In the genomic region with DNA sequence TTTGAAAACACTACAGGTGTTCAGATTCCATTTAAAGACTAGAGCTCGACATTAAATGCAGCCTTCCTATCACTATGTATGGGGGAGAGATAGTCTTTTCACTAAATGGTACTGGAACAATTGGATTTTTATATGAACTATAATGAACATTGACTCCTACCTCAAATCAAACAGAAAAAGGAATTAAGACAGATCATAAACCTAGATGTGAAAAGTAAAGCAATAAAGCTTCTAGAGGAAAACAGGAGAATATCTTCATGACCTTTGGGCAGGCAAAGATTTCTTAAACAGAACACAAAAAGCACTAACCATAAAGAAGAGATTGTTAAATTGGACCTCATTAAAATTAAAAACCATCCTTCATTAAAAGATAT, we compare ENCODE assay signal across 26 cellular contexts. TPM values are rescaled to one million over a fixed set of nuclear protein-coding genes. Genes with fewer than 3 reads are reported as not detected.
DNase-seq lines count a peak whose midpoint lies in the region; ATAC-seq and TF ChIP-seq lines count a peak whose summit lies in the region.
"Had no signal": no experiment of that assay in that cellular context is flagged by ENCODE, and none has a peak within 500 bp of the region (broad histone marks: within the 10 kb centered on the region; RNA-seq: fewer than 3 reads in every experiment).

No MANE protein-coding gene starts in this region.

- peak overlapping the region; percentile 14 to 23 for H3K27ac ChIP-seq in right atrium auricular region
- H3K27ac ChIP-seq in skeletal muscle tissue (ENCODE audit: low read depth, low read length), result peak overlapping the region; percentile 54
- no peak overlapping the region for H3K27ac ChIP-seq in GM23338 (ENCODE audit: low read depth)
- H3K27ac ChIP-seq: BLaER1 treated with 17β-estradiol and CSF1 and Interleukin-3, amounts not matched to agents 10 nM and 100 nM; PC-9; SJSA1 had no signal

- no peaks in the 10 kb centered on the region for H3K79me2 ChIP-seq in GM23338 (replicated peaks; ENCODE audit: insufficient read depth)

- TF ChIP-seq CTCF in right atrium auricular region (IDR thresholded peaks at IDR 0.05), result no peak
- TF ChIP-seq CTCF in GM23338 (conservative IDR thresholded peaks at IDR 0.05; ENCODE audit: low read depth in 2 of 2), result no peak

- no peak overlapping the region for H3K9ac ChIP-seq in skeletal muscle tissue (ENCODE audit: low read depth in 1 of 3, low read length in 3 of 3)
- H3K9ac ChIP-seq: BLaER1 treated with 17β-estradiol and CSF1 and Interleukin-3, amounts not matched to agents 10 nM and 100 nM had no signal

- DNase-seq in right atrium auricular region (ENCODE audit: low spot score), result no peak
- no peak for DNase-seq in Right ventricle myocardium inferior (ENCODE audit: missing footprints)
- no peak for DNase-seq in left colon
- no peak for DNase-seq in GM23338 (ENCODE audit: low spot score)
- DNase-seq: AML-193; CD4-positive, alpha-beta T cell; DMS53; GOT3; HFFc6; KBM-7; MV-4-11; NCI-H1105; NCI-H146; NCI-H1930; NCI-H446 treated with DMSO at 0.1 percent for 48 hours; NCI-H526 treated with DMSO at 0.1 percent for 48 hours; PC-9; Right ventricle myocardium superior had no signal

- H3K27me3 Mint-ChIP-seq in GM23338 (ENCODE audit: insufficient read depth, low read depth, poor library complexity), result peaks cover 5% of the 10 kb centered on the region
- H3K27me3 Mint-ChIP-seq: CD4-positive, alpha-beta T cell had no signal

- H3K4me1 ChIP-seq in right atrium auricular region (peaks cover 0 to 7% of the 10 kb centered on the region in 2 donors), skeletal muscle tissue (ENCODE audit: control insufficient read depth in 3 of 3, insufficient read depth in 3 of 3, low read length in 3 of 3) (peaks cover 4 to 6% (median 4%) of the 10 kb centered on the region in 3 donors), GM23338 (ENCODE audit: insufficient read depth) (no peaks in the 10 kb centered on the region)
- H3K4me1 ChIP-seq: BLaER1 treated with 17β-estradiol and CSF1 and Interleukin-3, amounts not matched to agents 10 nM and 100 nM; HAP-1; SJSA1 had no signal

- H3K36me3 ChIP-seq in right atrium auricular region, result no peaks in the 10 kb centered on the region
- H3K36me3 ChIP-seq in skeletal muscle tissue (ENCODE audit: control insufficient read depth in 3 of 3, insufficient read depth in 3 of 3, low read length in 3 of 3), result no peaks in the 10 kb centered on the region
- no peaks in the 10 kb centered on the region for H3K36me3 ChIP-seq in GM23338 (ENCODE audit: insufficient read depth)
- H3K36me3 ChIP-seq: HAP-1, SJSA1 had no signal

- H3K27ac Mint-ChIP-seq in GM23338, result no peak overlapping the region
- H3K27ac Mint-ChIP-seq: CD4-positive, alpha-beta T cell; HFFc6 had no signal

- H3K36me3 Mint-ChIP-seq in GM23338 (ENCODE audit: low read depth), result peaks cover 19% of the 10 kb centered on the region

- peaks cover 20% of the 10 kb centered on the region for H3K9me3 Mint-ChIP-seq in GM23338

- no peaks in the 10 kb centered on the region for H3K27me3 ChIP-seq in right atrium auricular region
- H3K27me3 ChIP-seq in skeletal muscle tissue (ENCODE audit: control insufficient read depth in 3 of 3, insufficient read depth in 3 of 3, low read length in 3 of 3), result no peaks in the 10 kb centered on the region
- H3K27me3 ChIP-seq in GM23338 (ENCODE audit: insufficient read depth), result no peaks in the 10 kb centered on the region
- H3K27me3 ChIP-seq: BLaER1 treated with 17β-estradiol and CSF1 and Interleukin-3, amounts not matched to agents 10 nM and 100 nM; SJSA1 had no signal

- H3K9me3 ChIP-seq in right atrium auricular region, result peaks cover 0 to 16% of the 10 kb centered on the region in 2 donors
- peaks cover 0 to 3% (median 2%) of the 10 kb centered on the region in 3 donors for H3K9me3 ChIP-seq in skeletal muscle tissue (ENCODE audit: control insufficient read depth in 3 of 3, low read length in 3 of 3)
- H3K9me3 ChIP-seq: HAP-1 had no signal

- H3K9me2 ChIP-seq in GM23338 (ENCODE audit: insufficient read depth), result no peaks in the 10 kb centered on the region

- no peak overlapping the region for H3K4me3 ChIP-seq in right atrium auricular region
- no peak overlapping the region for H3K4me3 ChIP-seq in skeletal muscle tissue (ENCODE audit: low read length in 3 of 3)
- H3K4me3 ChIP-seq in GM23338, result no peak overlapping the region
- H3K4me3 ChIP-seq: BLaER1 treated with 17β-estradiol and CSF1 and Interleukin-3, amounts not matched to agents 10 nM and 100 nM; HAP-1; PC-9; SJSA1 had no signal

- H3F3A ChIP-seq in GM23338 (replicated peaks; ENCODE audit: low read depth), result no peaks in the 10 kb centered on the region

- peaks cover 4% of the 10 kb centered on the region; the same call in 2 of the 3 replicates for H3K4me1 Mint-ChIP-seq in GM23338

- ATAC-seq in Right ventricle myocardium inferior, result no peak
- ATAC-seq in left colon, result peak; percentile 81
- ATAC-seq in HG03196 (IDR thresholded peaks at IDR 0.05; ENCODE audit: unreplicated experiment), result no peak
- no peak for ATAC-seq in GM19035 (IDR thresholded peaks at IDR 0.05; ENCODE audit: unreplicated experiment)
- ATAC-seq in GM23338, result no peak

- H2AFZ ChIP-seq in GM23338, result no peak overlapping the region
- H2AFZ ChIP-seq: PC-9 had no signal

- H3K4me2 ChIP-seq in GM23338, result no peak overlapping the region
- H3K4me2 ChIP-seq: BLaER1 treated with 17β-estradiol and CSF1 and Interleukin-3, amounts not matched to agents 10 nM and 100 nM; PC-9 had no signal

- H4K20me1 ChIP-seq in GM23338 (replicated peaks; ENCODE audit: insufficient read depth), result no peaks in the 10 kb centered on the region
- H4K20me1 ChIP-seq: BLaER1 treated with 17β-estradiol and CSF1 and Interleukin-3, amounts not matched to agents 10 nM and 100 nM had no signal

- intact Hi-C loops in Right ventricle myocardium inferior (cut with DNase I), result no loop called here
- intact Hi-C loops in left colon (cut with DNase I, micrococcal nuclease), result no loop called here

- H3K4me3 Mint-ChIP-seq in GM23338, result no peak overlapping the region
- H3K4me3 Mint-ChIP-seq: CD4-positive, alpha-beta T cell; HFFc6 had no signal

TF ChIP-seq in GM23338, 12 proteins besides CTCF, POLR2A, EP300 and RAD21:
- TF ChIP-seq STAT1 (IDR thresholded peaks at IDR 0.05; ENCODE audit: unreplicated experiment) (no peak), EZH2phosphoT487 (IDR thresholded peaks at IDR 0.05; ENCODE audit: unreplicated experiment) (no peak)
- TF ChIP-seq, protein P1, sequence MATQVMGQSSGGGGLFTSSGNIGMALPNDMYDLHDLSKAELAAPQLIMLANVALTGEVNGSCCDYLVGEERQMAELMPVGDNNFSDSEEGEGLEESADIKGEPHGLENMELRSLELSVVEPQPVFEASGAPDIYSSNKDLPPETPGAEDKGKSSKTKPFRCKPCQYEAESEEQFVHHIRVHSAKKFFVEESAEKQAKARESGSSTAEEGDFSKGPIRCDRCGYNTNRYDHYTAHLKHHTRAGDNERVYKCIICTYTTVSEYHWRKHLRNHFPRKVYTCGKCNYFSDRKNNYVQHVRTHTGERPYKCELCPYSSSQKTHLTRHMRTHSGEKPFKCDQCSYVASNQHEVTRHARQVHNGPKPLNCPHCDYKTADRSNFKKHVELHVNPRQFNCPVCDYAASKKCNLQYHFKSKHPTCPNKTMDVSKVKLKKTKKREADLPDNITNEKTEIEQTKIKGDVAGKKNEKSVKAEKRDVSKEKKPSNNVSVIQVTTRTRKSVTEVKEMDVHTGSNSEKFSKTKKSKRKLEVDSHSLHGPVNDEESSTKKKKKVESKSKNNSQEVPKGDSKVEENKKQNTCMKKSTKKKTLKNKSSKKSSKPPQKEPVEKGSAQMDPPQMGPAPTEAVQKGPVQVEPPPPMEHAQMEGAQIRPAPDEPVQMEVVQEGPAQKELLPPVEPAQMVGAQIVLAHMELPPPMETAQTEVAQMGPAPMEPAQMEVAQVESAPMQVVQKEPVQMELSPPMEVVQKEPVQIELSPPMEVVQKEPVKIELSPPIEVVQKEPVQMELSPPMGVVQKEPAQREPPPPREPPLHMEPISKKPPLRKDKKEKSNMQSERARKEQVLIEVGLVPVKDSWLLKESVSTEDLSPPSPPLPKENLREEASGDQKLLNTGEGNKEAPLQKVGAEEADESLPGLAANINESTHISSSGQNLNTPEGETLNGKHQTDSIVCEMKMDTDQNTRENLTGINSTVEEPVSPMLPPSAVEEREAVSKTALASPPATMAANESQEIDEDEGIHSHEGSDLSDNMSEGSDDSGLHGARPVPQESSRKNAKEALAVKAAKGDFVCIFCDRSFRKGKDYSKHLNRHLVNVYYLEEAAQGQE (IDR thresholded peaks at IDR 0.05; ENCODE audit: unreplicated experiment), result no peak

RNA-seq across cellular contexts. Expression of a gene that starts 18.8 kb away (rescaled TPM):
- total RNA-seq in right atrium auricular region, result under 1 TPM; 0.11 to 0.20 TPM
- 0.22 TPM for total RNA-seq in Right ventricle myocardium inferior
- 10 to 100 TPM; 11.6 to 48.3 TPM for total RNA-seq in left colon
- total RNA-seq in skeletal muscle tissue, result 1.0 TPM
- total RNA-seq in GM23338 (2014; rRNA removed; shearing (Covaris generic)), result 1.8 and 2.7 TPM in 2 replicates
- 0.44 and 0.57 TPM in 2 replicates for polyA plus RNA-seq in GM23338 (2016; fragmentation: Nextera tagmentation; extraction: Ambion mirVana)
- total RNA-seq: HFFc6, LHCN-M2, MCF 10A, PC-9, SJSA1 had no signal
